Comparison of ENCODE assay signal across 1 cellular context in the genomic region with DNA sequence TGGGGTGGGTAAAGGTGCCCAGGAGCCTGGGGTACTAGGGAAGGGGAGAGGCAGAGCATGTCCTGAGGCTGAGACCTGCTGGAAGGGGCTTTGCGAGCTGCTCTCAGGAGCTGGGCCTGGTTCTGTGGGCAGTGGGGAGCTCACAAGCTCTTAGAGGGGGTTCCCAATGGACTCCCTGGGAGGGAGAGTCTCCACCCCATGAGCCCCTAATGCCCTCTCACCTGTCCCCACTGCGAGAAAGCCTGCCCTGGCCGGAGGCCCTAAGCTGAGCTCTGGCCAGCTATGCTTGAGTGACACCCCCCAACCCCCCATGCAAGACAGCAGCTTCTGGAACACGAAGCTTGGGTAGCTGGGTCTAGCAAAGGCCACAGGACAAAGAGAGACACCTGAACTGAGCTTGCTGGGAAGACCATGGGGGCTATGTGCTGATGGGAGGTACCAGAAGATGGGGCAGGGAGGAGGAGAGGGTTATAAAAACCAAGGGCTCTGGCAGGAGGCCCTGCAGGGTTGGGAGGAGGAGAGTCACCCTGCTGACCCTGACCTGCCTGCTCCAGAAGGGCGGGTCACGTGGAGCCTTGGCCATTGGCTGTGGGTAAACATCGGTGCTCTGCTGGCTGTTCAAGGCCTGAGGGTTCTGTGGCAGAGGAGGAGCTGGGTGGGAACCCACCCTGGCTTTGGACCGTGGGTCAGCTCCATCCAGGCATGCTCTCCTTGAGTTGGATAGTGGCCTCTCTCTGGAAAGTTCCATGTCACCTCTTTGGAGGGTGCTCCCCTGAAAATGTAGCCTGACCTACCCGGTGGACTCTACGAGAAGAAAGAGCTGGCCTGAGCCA.
TF ChIP-seq lines count a peak whose summit lies in the region.

No MANE protein-coding gene starts in this region.

TF ChIP-seq in HepG2, 621 proteins besides CTCF, POLR2A, EP300 and RAD21 (continued from another document and continues in another):
- TF ChIP-seq SIX1 (CRISPR knock-in tag; IDR thresholded peaks at IDR 0.05; ENCODE audit: borderline replicate concordance) (no peak), MTA3 (CRISPR knock-in tag; IDR thresholded peaks at IDR 0.05) (no peak), GFI1 (CRISPR knock-in tag; IDR thresholded peaks at IDR 0.05; ENCODE audit: borderline replicate concordance) (no peak), ZIK1 (CRISPR knock-in tag; IDR thresholded peaks at IDR 0.05; ENCODE audit: borderline replicate concordance, low read depth) (no peak), NFATC3 (CRISPR knock-in tag; IDR thresholded peaks at IDR 0.05) (no peak), PHF21A (CRISPR knock-in tag; IDR thresholded peaks at IDR 0.05) (peak; percentile 46; the same call in 1 of the 2 replicates), MZF1 (CRISPR knock-in tag; IDR thresholded peaks at IDR 0.05; ENCODE audit: borderline replicate concordance) (no peak), TCF12 (IDR thresholded peaks at IDR 0.05) (no peak), TCF12 (CRISPR knock-in tag; IDR thresholded peaks at IDR 0.05) (0 out of 2 replicates have a peak, but pooled peaks have one; percentile 30), SMARCC2 (IDR thresholded peaks at IDR 0.05) (no peak), TP53 (CRISPR knock-in tag; conservative IDR thresholded peaks at IDR 0.05) (no peak), PTBP1 (IDR thresholded peaks at IDR 0.05; ENCODE audit: low read depth, low read length, poor library complexity, severe bottlenecking) (no peak), NBN (conservative IDR thresholded peaks at IDR 0.05) (no peak), FOXJ3 (CRISPR knock-in tag; IDR thresholded peaks at IDR 0.05; ENCODE audit: borderline replicate concordance) (no peak), ZNF17 (CRISPR knock-in tag; IDR thresholded peaks at IDR 0.05) (no peak), ZNF296 (CRISPR knock-in tag; conservative IDR thresholded peaks at IDR 0.05) (no peak), ZFP36L1 (CRISPR knock-in tag; IDR thresholded peaks at IDR 0.05) (peak; percentile 74; the same call in 1 of the 2 replicates), AGO1 (IDR thresholded peaks at IDR 0.05; ENCODE audit: low read depth, low read length, poor library complexity, severe bottlenecking) (no peak), THAP11 (CRISPR knock-in tag; IDR thresholded peaks at IDR 0.05) (peak; percentile 40), U2AF2 (IDR thresholded peaks at IDR 0.05; ENCODE audit: low read depth, low read length) (no peak), PHF5A (CRISPR knock-in tag; IDR thresholded peaks at IDR 0.05; ENCODE audit: low read depth, unreplicated experiment) (no peak), RARG (CRISPR knock-in tag; IDR thresholded peaks at IDR 0.05; ENCODE audit: low read depth) (no peak), RXRA (CRISPR knock-in tag; IDR thresholded peaks at IDR 0.05) (peak; percentile 83), XBP1 (CRISPR knock-in tag; IDR thresholded peaks at IDR 0.05) (no peak), MTA1 (CRISPR knock-in tag; IDR thresholded peaks at IDR 0.05; ENCODE audit: borderline replicate concordance) (peak; percentile 97), ZFP41 (CRISPR knock-in tag; IDR thresholded peaks at IDR 0.05; ENCODE audit: borderline replicate concordance) (no peak), FOXA1 (IDR thresholded peaks at IDR 0.05) (no peak), FOXA1 (CRISPR knock-in tag; IDR thresholded peaks at IDR 0.05) (peak; percentile 92), MEIS1 (CRISPR knock-in tag; IDR thresholded peaks at IDR 0.05; ENCODE audit: borderline replicate concordance) (no peak), RXRB (CRISPR knock-in tag; IDR thresholded peaks at IDR 0.05; ENCODE audit: borderline replicate concordance) (peak; percentile 86), NAIF1 (CRISPR knock-in tag; IDR thresholded peaks at IDR 0.05; ENCODE audit: borderline replicate concordance) (0 out of 2 replicates have a peak, but pooled peaks have one; percentile 32), CEBPB (IDR thresholded peaks at IDR 0.05; ENCODE audit: borderline replicate concordance, low read depth, low read length) (no peak), ZNF451 (CRISPR knock-in tag; IDR thresholded peaks at IDR 0.05) (no peak)
- TF ChIP-seq, protein P1, sequence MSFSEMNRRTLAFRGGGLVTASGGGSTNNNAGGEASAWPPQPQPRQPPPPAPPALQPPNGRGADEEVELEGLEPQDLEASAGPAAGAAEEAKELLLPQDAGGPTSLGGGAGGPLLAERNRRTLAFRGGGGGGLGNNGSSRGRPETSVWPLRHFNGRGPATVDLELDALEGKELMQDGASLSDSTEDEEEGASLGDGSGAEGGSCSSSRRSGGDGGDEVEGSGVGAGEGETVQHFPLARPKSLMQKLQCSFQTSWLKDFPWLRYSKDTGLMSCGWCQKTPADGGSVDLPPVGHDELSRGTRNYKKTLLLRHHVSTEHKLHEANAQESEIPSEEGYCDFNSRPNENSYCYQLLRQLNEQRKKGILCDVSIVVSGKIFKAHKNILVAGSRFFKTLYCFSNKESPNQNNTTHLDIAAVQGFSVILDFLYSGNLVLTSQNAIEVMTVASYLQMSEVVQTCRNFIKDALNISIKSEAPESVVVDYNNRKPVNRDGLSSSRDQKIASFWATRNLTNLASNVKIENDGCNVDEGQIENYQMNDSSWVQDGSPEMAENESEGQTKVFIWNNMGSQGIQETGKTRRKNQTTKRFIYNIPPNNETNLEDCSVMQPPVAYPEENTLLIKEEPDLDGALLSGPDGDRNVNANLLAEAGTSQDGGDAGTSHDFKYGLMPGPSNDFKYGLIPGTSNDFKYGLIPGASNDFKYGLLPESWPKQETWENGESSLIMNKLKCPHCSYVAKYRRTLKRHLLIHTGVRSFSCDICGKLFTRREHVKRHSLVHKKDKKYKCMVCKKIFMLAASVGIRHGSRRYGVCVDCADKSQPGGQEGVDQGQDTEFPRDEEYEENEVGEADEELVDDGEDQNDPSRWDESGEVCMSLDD (CRISPR knock-in tag; IDR thresholded peaks at IDR 0.05; ENCODE audit: borderline replicate concordance), result no peak
- TF ChIP-seq, protein P2, sequence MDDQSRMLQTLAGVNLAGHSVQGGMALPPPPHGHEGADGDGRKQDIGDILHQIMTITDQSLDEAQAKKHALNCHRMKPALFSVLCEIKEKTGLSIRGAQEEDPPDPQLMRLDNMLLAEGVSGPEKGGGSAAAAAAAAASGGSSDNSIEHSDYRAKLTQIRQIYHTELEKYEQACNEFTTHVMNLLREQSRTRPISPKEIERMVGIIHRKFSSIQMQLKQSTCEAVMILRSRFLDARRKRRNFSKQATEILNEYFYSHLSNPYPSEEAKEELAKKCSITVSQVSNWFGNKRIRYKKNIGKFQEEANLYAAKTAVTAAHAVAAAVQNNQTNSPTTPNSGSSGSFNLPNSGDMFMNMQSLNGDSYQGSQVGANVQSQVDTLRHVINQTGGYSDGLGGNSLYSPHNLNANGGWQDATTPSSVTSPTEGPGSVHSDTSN (CRISPR knock-in tag; IDR thresholded peaks at IDR 0.05; ENCODE audit: borderline replicate concordance), result no peak
- TF ChIP-seq, protein P3, sequence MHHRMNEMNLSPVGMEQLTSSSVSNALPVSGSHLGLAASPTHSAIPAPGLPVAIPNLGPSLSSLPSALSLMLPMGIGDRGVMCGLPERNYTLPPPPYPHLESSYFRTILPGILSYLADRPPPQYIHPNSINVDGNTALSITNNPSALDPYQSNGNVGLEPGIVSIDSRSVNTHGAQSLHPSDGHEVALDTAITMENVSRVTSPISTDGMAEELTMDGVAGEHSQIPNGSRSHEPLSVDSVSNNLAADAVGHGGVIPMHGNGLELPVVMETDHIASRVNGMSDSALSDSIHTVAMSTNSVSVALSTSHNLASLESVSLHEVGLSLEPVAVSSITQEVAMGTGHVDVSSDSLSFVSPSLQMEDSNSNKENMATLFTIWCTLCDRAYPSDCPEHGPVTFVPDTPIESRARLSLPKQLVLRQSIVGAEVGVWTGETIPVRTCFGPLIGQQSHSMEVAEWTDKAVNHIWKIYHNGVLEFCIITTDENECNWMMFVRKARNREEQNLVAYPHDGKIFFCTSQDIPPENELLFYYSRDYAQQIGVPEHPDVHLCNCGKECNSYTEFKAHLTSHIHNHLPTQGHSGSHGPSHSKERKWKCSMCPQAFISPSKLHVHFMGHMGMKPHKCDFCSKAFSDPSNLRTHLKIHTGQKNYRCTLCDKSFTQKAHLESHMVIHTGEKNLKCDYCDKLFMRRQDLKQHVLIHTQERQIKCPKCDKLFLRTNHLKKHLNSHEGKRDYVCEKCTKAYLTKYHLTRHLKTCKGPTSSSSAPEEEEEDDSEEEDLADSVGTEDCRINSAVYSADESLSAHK (CRISPR knock-in tag; IDR thresholded peaks at IDR 0.05; ENCODE audit: borderline replicate concordance), result no peak
- TF ChIP-seq, protein P4, sequence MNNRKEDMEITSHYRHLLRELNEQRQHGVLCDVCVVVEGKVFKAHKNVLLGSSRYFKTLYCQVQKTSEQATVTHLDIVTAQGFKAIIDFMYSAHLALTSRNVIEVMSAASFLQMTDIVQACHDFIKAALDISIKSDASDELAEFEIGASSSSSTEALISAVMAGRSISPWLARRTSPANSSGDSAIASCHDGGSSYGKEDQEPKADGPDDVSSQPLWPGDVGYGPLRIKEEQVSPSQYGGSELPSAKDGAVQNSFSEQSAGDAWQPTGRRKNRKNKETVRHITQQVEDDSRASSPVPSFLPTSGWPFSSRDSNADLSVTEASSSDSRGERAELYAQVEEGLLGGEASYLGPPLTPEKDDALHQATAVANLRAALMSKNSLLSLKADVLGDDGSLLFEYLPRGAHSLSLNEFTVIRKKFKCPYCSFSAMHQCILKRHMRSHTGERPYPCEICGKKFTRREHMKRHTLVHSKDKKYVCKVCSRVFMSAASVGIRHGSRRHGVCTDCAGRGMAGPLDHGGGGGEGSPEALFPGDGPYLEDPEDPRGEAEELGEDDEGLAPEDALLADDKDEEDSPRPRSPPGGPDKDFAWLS (CRISPR knock-in tag; IDR thresholded peaks at IDR 0.05; ENCODE audit: borderline replicate concordance), result no peak
- TF ChIP-seq, protein P5, sequence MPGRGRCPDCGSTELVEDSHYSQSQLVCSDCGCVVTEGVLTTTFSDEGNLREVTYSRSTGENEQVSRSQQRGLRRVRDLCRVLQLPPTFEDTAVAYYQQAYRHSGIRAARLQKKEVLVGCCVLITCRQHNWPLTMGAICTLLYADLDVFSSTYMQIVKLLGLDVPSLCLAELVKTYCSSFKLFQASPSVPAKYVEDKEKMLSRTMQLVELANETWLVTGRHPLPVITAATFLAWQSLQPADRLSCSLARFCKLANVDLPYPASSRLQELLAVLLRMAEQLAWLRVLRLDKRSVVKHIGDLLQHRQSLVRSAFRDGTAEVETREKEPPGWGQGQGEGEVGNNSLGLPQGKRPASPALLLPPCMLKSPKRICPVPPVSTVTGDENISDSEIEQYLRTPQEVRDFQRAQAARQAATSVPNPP (CRISPR knock-in tag; IDR thresholded peaks at IDR 0.05), result no peak
- TF ChIP-seq, protein P6, sequence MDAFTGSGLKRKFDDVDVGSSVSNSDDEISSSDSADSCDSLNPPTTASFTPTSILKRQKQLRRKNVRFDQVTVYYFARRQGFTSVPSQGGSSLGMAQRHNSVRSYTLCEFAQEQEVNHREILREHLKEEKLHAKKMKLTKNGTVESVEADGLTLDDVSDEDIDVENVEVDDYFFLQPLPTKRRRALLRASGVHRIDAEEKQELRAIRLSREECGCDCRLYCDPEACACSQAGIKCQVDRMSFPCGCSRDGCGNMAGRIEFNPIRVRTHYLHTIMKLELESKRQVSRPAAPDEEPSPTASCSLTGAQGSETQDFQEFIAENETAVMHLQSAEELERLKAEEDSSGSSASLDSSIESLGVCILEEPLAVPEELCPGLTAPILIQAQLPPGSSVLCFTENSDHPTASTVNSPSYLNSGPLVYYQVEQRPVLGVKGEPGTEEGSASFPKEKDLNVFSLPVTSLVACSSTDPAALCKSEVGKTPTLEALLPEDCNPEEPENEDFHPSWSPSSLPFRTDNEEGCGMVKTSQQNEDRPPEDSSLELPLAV (CRISPR knock-in tag; conservative IDR thresholded peaks at IDR 0.05; ENCODE audit: low read depth), result no peak
- TF ChIP-seq, protein P7, sequence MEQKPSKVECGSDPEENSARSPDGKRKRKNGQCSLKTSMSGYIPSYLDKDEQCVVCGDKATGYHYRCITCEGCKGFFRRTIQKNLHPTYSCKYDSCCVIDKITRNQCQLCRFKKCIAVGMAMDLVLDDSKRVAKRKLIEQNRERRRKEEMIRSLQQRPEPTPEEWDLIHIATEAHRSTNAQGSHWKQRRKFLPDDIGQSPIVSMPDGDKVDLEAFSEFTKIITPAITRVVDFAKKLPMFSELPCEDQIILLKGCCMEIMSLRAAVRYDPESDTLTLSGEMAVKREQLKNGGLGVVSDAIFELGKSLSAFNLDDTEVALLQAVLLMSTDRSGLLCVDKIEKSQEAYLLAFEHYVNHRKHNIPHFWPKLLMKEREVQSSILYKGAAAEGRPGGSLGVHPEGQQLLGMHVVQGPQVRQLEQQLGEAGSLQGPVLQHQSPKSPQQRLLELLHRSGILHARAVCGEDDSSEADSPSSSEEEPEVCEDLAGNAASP (CRISPR knock-in tag; IDR thresholded peaks at IDR 0.05; ENCODE audit: borderline replicate concordance), result peak; percentile 85; the same call in 1 of the 2 replicates
- TF ChIP-seq, protein P8, sequence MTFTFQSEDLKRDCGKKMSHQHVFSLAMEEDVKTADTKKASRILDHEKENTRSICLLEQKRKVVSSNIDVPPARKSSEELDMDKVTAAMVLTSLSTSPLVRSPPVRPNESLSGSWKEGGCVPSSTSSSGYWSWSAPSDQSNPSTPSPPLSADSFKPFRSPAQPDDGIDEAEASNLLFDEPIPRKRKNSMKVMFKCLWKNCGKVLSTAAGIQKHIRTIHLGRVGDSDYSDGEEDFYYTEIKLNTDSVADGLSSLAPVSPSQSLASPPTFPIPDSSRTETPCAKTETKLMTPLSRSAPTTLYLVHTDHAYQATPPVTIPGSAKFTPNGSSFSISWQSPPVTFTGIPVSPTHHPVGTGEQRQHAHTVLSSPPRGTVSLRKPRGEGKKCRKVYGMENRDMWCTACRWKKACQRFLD (CRISPR knock-in tag; IDR thresholded peaks at IDR 0.05; ENCODE audit: borderline replicate concordance), result no peak
- TF ChIP-seq, protein P9, sequence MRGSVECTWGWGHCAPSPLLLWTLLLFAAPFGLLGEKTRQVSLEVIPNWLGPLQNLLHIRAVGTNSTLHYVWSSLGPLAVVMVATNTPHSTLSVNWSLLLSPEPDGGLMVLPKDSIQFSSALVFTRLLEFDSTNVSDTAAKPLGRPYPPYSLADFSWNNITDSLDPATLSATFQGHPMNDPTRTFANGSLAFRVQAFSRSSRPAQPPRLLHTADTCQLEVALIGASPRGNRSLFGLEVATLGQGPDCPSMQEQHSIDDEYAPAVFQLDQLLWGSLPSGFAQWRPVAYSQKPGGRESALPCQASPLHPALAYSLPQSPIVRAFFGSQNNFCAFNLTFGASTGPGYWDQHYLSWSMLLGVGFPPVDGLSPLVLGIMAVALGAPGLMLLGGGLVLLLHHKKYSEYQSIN (CRISPR knock-in tag; IDR thresholded peaks at IDR 0.05; ENCODE audit: borderline replicate concordance), result no peak
- TF ChIP-seq, protein P10, sequence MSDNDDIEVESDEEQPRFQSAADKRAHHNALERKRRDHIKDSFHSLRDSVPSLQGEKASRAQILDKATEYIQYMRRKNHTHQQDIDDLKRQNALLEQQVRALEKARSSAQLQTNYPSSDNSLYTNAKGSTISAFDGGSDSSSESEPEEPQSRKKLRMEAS (IDR thresholded peaks at IDR 0.05), result peak; percentile 90
